Comparison of ENCODE assay signal across 8 cellular contexts in genomic region chr16:71883193-71883848, GRCh38.
DNase-seq lines count a peak whose midpoint lies in the region; FAIRE-seq and TF ChIP-seq lines count a peak whose summit lies in the region.

No MANE protein-coding gene starts in this region.

- H3K4me3 ChIP-seq in WI38 (ENCODE audit: low read depth, low read length) (peak overlapping the region; percentile 73), cardiac fibroblast (replicated peaks in 1 of 2; ENCODE audit: low read depth in 2 of 2, low read length in 2 of 2) (peak overlapping the region; percentile 76 to 78)

- FAIRE-seq in HTR-8/SVneo (lab: Jason Lieb, UNC) = no peak

- peak; percentile 80 for DNase-seq in GM20000 (ENCODE audit: low spot score)
- peak; percentile 41 for DNase-seq in HTR-8/SVneo (ENCODE audit: insufficient read length, low spot score)
- no peak for DNase-seq in cardiac fibroblast (ENCODE audit: low read depth in 2 of 2)
- DNase-seq in left kidney (ENCODE audit: low read depth, low spot score) = peak; percentile 78
- peak; percentile 54 for DNase-seq in stimulated activated CD4-positive, alpha-beta T cell treated with anti-CD3 and anti-CD28 coated beads, Interleukin-4, amount 100 ng/mL, for 24 hours
- DNase-seq in NCI-H774 (lab: John Stamatoyannopoulos, UW) = no peak

- TF ChIP-seq CTCF in C4-2B (conservative IDR thresholded peaks at IDR 0.05) (no peak), GM20000 (IDR thresholded peaks at IDR 0.05; ENCODE audit: extremely low read depth, missing control alignments) (peak; percentile 28), WI38 (IDR thresholded peaks at IDR 0.05; ENCODE audit: low read depth, low read length) (no peak), cardiac fibroblast (IDR thresholded peaks at IDR 0.05; ENCODE audit: low read depth, low read length) (no peak)

- peak overlapping the region; percentile 86 for H3K27ac ChIP-seq in C4-2B

Comparison
In these comparisons a context has a peak if more than half of its experiments do, and no peak if none do; other contexts are left out.
1. DNase-seq: peak in GM20000 (single experiment), HTR-8/SVneo (single experiment), left kidney (single experiment) and stimulated activated CD4-positive, alpha-beta T cell treated with anti-CD3 and anti-CD28 coated beads, Interleukin-4, amount 100 ng/mL, for 24 hours (single experiment); none in cardiac fibroblast (0 of 2) and NCI-H774 (single experiment).